ENCODE assay signal across 8 cellular contexts in genomic region chr10:119207713-119208552, GRCh38. TPM values are rescaled to one million over a fixed set of nuclear protein-coding genes. Genes with fewer than 3 reads are reported as not detected.
A peak's percentile ranks its signal among the peaks of the same experiment; 100 is the strongest.
DNase-seq lines count a peak whose midpoint lies in the region; ATAC-seq and TF ChIP-seq lines count a peak whose summit lies in the region.

No MANE protein-coding gene starts in this region.

- peak; percentile 13 for ATAC-seq in DND-41 (ENCODE audit: insufficient read depth, low read depth)
- ATAC-seq in GM18858 (IDR thresholded peaks at IDR 0.05; ENCODE audit: unreplicated experiment), result no peak

- H3K79me2 ChIP-seq in DND-41 (ENCODE audit: insufficient read depth, low read length), result peaks cover 41% of the 10 kb centered on the region

- no peaks in the 10 kb centered on the region for H4K20me1 ChIP-seq in DND-41 (ENCODE audit: insufficient read depth, low read length)

- H3K27ac ChIP-seq in DND-41 (ENCODE audit: low read length) (peak overlapping the region; percentile 65), esophagus (ENCODE audit: low read depth in 2 of 2, low read length in 1 of 2) (peak overlapping the region; percentile 62 to 98), subcutaneous abdominal adipose tissue (ENCODE audit: low read depth, low read length) (peak overlapping the region; percentile 84)

- H3K9ac ChIP-seq in DND-41 (ENCODE audit: low read depth, low read length) (peak overlapping the region; percentile 80), subcutaneous abdominal adipose tissue (ENCODE audit: low read length in 5 of 5) (peak overlapping the region in 4 of 5 donors; percentile 68 to 77 (median 74))

- H3K36me3 ChIP-seq in DND-41 (ENCODE audit: insufficient read depth, low read length), result no peaks in the 10 kb centered on the region; the same call in 1 of the 2 replicates
- H3K36me3 ChIP-seq in HAP-1 (replicated peaks), result no peaks in the 10 kb centered on the region
- no peaks in the 10 kb centered on the region for H3K36me3 ChIP-seq in esophagus (ENCODE audit: control insufficient read depth in 2 of 2, insufficient read depth in 2 of 2, low read length in 1 of 2)
- H3K36me3 ChIP-seq in subcutaneous abdominal adipose tissue (ENCODE audit: control insufficient read depth in 5 of 5, insufficient read depth in 5 of 5, low read length in 5 of 5), result peaks cover 0 to 2% (median 0%) of the 10 kb centered on the region in 5 donors

- H3K4me1 ChIP-seq in DND-41 (ENCODE audit: insufficient read depth, low read length) (peaks cover 59% of the 10 kb centered on the region), HAP-1 (peaks cover 43% of the 10 kb centered on the region), esophagus (ENCODE audit: control insufficient read depth in 2 of 2, insufficient read depth in 2 of 2, low read length in 1 of 2) (peaks cover 0 to 7% of the 10 kb centered on the region in 2 donors), subcutaneous abdominal adipose tissue (ENCODE audit: control insufficient read depth in 5 of 5, insufficient read depth in 5 of 5, low read length in 5 of 5) (peaks cover 4 to 58% (median 48%) of the 10 kb centered on the region in 5 donors)

- H2AFZ ChIP-seq in DND-41 (ENCODE audit: low read depth, low read length), result peak overlapping the region; percentile 76

- TF ChIP-seq CTCF in DND-41 (IDR thresholded peaks at IDR 0.05; ENCODE audit: borderline replicate concordance, extremely low read depth, low read length, poor library complexity, severe bottlenecking), result no peak

- peak; percentile 61 for DNase-seq in DND-41
- DNase-seq in HAP-1 (ENCODE audit: low spot score in 2 of 2), result peak in 1 of 2 experiments; percentile 58
- peak; percentile 9 for DNase-seq in NCI-H2171 (lab: John Stamatoyannopoulos, UW)
- DNase-seq in activated T-cell treated with anti-CD3 and anti-CD28 coated beads for 48 hours (ENCODE audit: low read depth), result peak; percentile 30
- peak; percentile 42 for DNase-seq in mucosa of gallbladder (ENCODE audit: low spot score)

- H3K9me3 ChIP-seq in DND-41 (ENCODE audit: insufficient read depth, low read length, severe bottlenecking) (no peaks in the 10 kb centered on the region), HAP-1 (no peaks in the 10 kb centered on the region), esophagus (ENCODE audit: control insufficient read depth in 2 of 2, insufficient read depth in 1 of 2, low read depth in 1 of 2, low read length in 1 of 2) (no peaks in the 10 kb centered on the region), subcutaneous abdominal adipose tissue (ENCODE audit: control insufficient read depth in 5 of 5, low read length in 5 of 5) (no peaks in the 10 kb centered on the region)

- in situ Hi-C loops in HAP-1 (cut with MboI; ENCODE audit: low sequenced_read_pairs), result no loop called here

- peak overlapping the region; percentile 74 to 90 for H3K4me3 ChIP-seq in DND-41 (ENCODE audit: low read depth in 1 of 2, low read length in 2 of 2)
- peak overlapping the region; percentile 41 for H3K4me3 ChIP-seq in HAP-1
- peak overlapping the region; percentile 83 to 87 for H3K4me3 ChIP-seq in esophagus (ENCODE audit: low read depth in 1 of 2, low read length in 2 of 2)
- H3K4me3 ChIP-seq in subcutaneous abdominal adipose tissue (ENCODE audit: low read depth in 1 of 5, low read length in 5 of 5), result peak overlapping the region; percentile 81 to 96 (median 89)

- H3K27me3 ChIP-seq in DND-41 (ENCODE audit: insufficient read depth, low read length, poor library complexity) (no peaks in the 10 kb centered on the region), HAP-1 (ENCODE audit: low read depth) (no peaks in the 10 kb centered on the region), esophagus (ENCODE audit: control insufficient read depth in 1 of 2, insufficient read depth in 2 of 2, low read length in 2 of 2) (no peaks in the 10 kb centered on the region), subcutaneous abdominal adipose tissue (ENCODE audit: control insufficient read depth in 5 of 5, insufficient read depth in 4 of 5, low read length in 5 of 5) (peaks cover 0 to 3% (median 0%) of the 10 kb centered on the region in 5 donors)

- H3K4me2 ChIP-seq in DND-41 (ENCODE audit: insufficient read depth, low read length), result peak overlapping the region; percentile 86

- 0% methylated on average over 40 to 62 of the region's 62 CpGs for WGBS in esophagus, 2 donors

RNA-seq across cellular contexts. Expression of gene GRK5, which starts 0.6 kb away (rescaled TPM):
- 1 to 10 TPM; 3.1 to 5.2 TPM for polyA plus RNA-seq in esophagus
- total RNA-seq in mucosa of gallbladder, result 21.1 TPM

RNA-seq across cellular contexts. Expression of gene PRDX3, which starts 29.3 kb away (rescaled TPM):
- 10 to 100 TPM; 40.8 to 82.2 TPM for polyA plus RNA-seq in esophagus
- 126 TPM for total RNA-seq in mucosa of gallbladder

RNA-seq across cellular contexts. Expression of gene SFXN4, which starts 42.4 kb away (rescaled TPM):
- 10 to 100 TPM; 20.8 to 22.7 TPM for polyA plus RNA-seq in esophagus
- 15.8 TPM for total RNA-seq in mucosa of gallbladder
